Comparison of ENCODE assay signal across 23 cellular contexts in genomic region chr18:36931116-36931515, GRCh38.
"Had no signal": no experiment of that assay in that cellular context is flagged by ENCODE, and none has a peak within 500 bp of the region (broad histone marks: within the 10 kb centered on the region; RNA-seq: fewer than 3 reads in every experiment).

No MANE protein-coding gene starts in this region.

- H3K9me3 Mint-ChIP-seq: endodermal cell, memory B cell, natural killer cell, type B pancreatic cell had no signal

- ATAC-seq: esophagus mucosa; gastrocnemius medialis; natural killer cell; right cardiac atrium; stimulated activated memory B cell treated with anti-CD40 and anti-IgM and Interleukin-4, amounts not matched to agents 10 μg/mL and 1 μg/mL and 100 μg/mL, for 72 hours; stimulated activated naive CD8-positive, alpha-beta T cell treated with anti-CD3 and anti-CD28 coated beads, Interleukin-15, Interleukin-2, amounts not matched to agents 100 U/mL and 50 U/mL, for 24 hours had no signal

- H3K4me3 ChIP-seq: dorsolateral prefrontal cortex, gastrocnemius medialis, lung, prostate gland, sigmoid colon, testis, tibial artery had no signal

- H3K9me3 ChIP-seq: gastrocnemius medialis, prostate gland, sigmoid colon, testis, tibial artery had no signal

- DNase-seq: effector CD4-positive, alpha-beta T cell; endodermal cell; foreskin fibroblast; gastrocnemius medialis; head of caudate nucleus; natural killer cell; nucleus accumbens; right cardiac atrium; sigmoid colon; stimulated activated CD4-positive, alpha-beta T cell treated with anti-CD3 and anti-CD28 coated beads, Interleukin-4, amount 100 ng/mL, for 4 hours; stimulated activated naive CD8-positive, alpha-beta T cell treated with anti-CD3 and anti-CD28 coated beads, Interleukin-15, Interleukin-2, amounts not matched to agents 100 U/mL and 50 U/mL, for 24 hours; testis; tibial artery had no signal

- H3K36me3 ChIP-seq: gastrocnemius medialis, prostate gland had no signal

- H3K27me3 ChIP-seq: dorsolateral prefrontal cortex, gastrocnemius medialis, sigmoid colon, testis, tibial artery had no signal

- H3K27ac Mint-ChIP-seq: endodermal cell; memory B cell; natural killer cell; stimulated activated memory B cell treated with anti-CD40 and anti-IgM and Interleukin-4, amounts not matched to agents 10 μg/mL and 1 μg/mL and 100 μg/mL, for 72 hours; type B pancreatic cell had no signal

- H3K36me3 Mint-ChIP-seq: natural killer cell, type B pancreatic cell had no signal

- H3K27ac ChIP-seq: dorsolateral prefrontal cortex, epithelial cell of prostate, gastrocnemius medialis, prostate gland, sigmoid colon, testis, tibial artery had no signal

- H3K4me1 Mint-ChIP-seq: endodermal cell, memory B cell, natural killer cell, neural crest cell had no signal

- H3K27me3 Mint-ChIP-seq: memory B cell; stimulated activated memory B cell treated with anti-CD40 and anti-IgM and Interleukin-4, amounts not matched to agents 10 μg/mL and 1 μg/mL and 100 μg/mL, for 72 hours; type B pancreatic cell had no signal

- H3K4me3 Mint-ChIP-seq: endodermal cell; memory B cell; natural killer cell; neural crest cell; stimulated activated memory B cell treated with anti-CD40 and anti-IgM and Interleukin-4, amounts not matched to agents 10 μg/mL and 1 μg/mL and 100 μg/mL, for 72 hours; type B pancreatic cell had no signal

- FAIRE-seq: keratinocyte had no signal

- H3K4me1 ChIP-seq: gastrocnemius medialis, prostate gland, testis had no signal
